Comparison of ENCODE assay signal across 8 cellular contexts in genomic region chr1:109790735-109791494, GRCh38. TPM values are rescaled to one million over a fixed set of nuclear protein-coding genes. Genes with fewer than 3 reads are reported as not detected.
DNase-seq lines count a peak whose midpoint lies in the region; ATAC-seq lines count a peak whose summit lies in the region.

No MANE protein-coding gene starts in this region.

- DNase-seq in activated CD4-positive, CD25-positive, alpha-beta regulatory T cell (lab: John Stamatoyannopoulos, UW): peak; percentile 36 to 63 (median 62)
- DNase-seq in cerebellar cortex (ENCODE audit: low spot score) (peak; percentile 87), NCI-H2107 treated with DMSO at 0.1 percent for 48 hours (lab: John Stamatoyannopoulos, UW; ENCODE audit: unreplicated experiment) (no peak), NCI-H510A treated with DMSO at 0.1 percent for 48 hours (lab: John Stamatoyannopoulos, UW) (no peak)
- peak; percentile 67 to 90 for DNase-seq in stimulated activated effector memory CD8-positive, alpha-beta T cell treated with anti-CD3 and anti-CD28 coated beads, Interleukin-12 subunit alpha, Interleukin-12 subunit beta, amount 100 ng/mL, for 72 hours (ENCODE audit: low spot score in 2 of 2)

- no peak overlapping the region for H3K4me3 ChIP-seq in mesodermal cell (ENCODE audit: extremely low read depth, insufficient read depth, low read length, poor library complexity, severe bottlenecking)

- H3K4me3 Mint-ChIP-seq in stimulated activated effector memory CD8-positive, alpha-beta T cell treated with anti-CD3 and anti-CD28 coated beads, Interleukin-12 subunit alpha, Interleukin-12 subunit beta, amount 100 ng/mL, for 72 hours: peak overlapping the region; percentile 43

- H3K27ac ChIP-seq in mesodermal cell (ENCODE audit: low read depth, low read length, severe bottlenecking): peak overlapping the region; percentile 72

- H3K27ac Mint-ChIP-seq in stimulated activated effector memory CD8-positive, alpha-beta T cell treated with anti-CD3 and anti-CD28 coated beads, Interleukin-12 subunit alpha, Interleukin-12 subunit beta, amount 100 ng/mL, for 72 hours: peak overlapping the region; percentile 96

- ATAC-seq in GM19035 (IDR thresholded peaks at IDR 0.05; ENCODE audit: unreplicated experiment) (peak; percentile 60), HG03558 (IDR thresholded peaks at IDR 0.05; ENCODE audit: extremely low read depth, unreplicated experiment) (peak; percentile 52)
- peak; percentile 94 for ATAC-seq in stimulated activated effector memory CD8-positive, alpha-beta T cell treated with anti-CD3 and anti-CD28 coated beads, Interleukin-12 subunit alpha, Interleukin-12 subunit beta, amount 100 ng/mL, for 72 hours

- H3K36me3 Mint-ChIP-seq in stimulated activated effector memory CD8-positive, alpha-beta T cell treated with anti-CD3 and anti-CD28 coated beads, Interleukin-12 subunit alpha, Interleukin-12 subunit beta, amount 100 ng/mL, for 72 hours: peaks cover 7% of the 10 kb centered on the region

- H3K4me1 ChIP-seq in mesodermal cell (ENCODE audit: control insufficient read depth, insufficient read depth, low read length, poor library complexity, severe bottlenecking): peaks cover 47% of the 10 kb centered on the region

- H3K9me3 ChIP-seq in mesodermal cell (ENCODE audit: control insufficient read depth, low read length): no peaks in the 10 kb centered on the region

- no peaks in the 10 kb centered on the region for H3K9me3 Mint-ChIP-seq in stimulated activated effector memory CD8-positive, alpha-beta T cell treated with anti-CD3 and anti-CD28 coated beads, Interleukin-12 subunit alpha, Interleukin-12 subunit beta, amount 100 ng/mL, for 72 hours

- no peaks in the 10 kb centered on the region for H3K36me3 ChIP-seq in mesodermal cell (ENCODE audit: control insufficient read depth, insufficient read depth, low read length)

- peaks cover 87% of the 10 kb centered on the region for H3K4me1 Mint-ChIP-seq in stimulated activated effector memory CD8-positive, alpha-beta T cell treated with anti-CD3 and anti-CD28 coated beads, Interleukin-12 subunit alpha, Interleukin-12 subunit beta, amount 100 ng/mL, for 72 hours

- 79 to 82% methylated on average over 9 to 11 of the region's 12 CpGs for WGBS in mesodermal cell (ENCODE audit: insufficient coverage in 2 of 2), 2 experiments

RNA-seq across cellular contexts. Expression of gene EPS8L3, which starts 27.2 kb away (rescaled TPM):
- not detected for polyA plus RNA-seq in mesodermal cell (2013, experiment 1 of 2)
- not detected for polyA plus RNA-seq in mesodermal cell (2013, experiment 2 of 2)

RNA-seq across cellular contexts. Expression of gene GSTM3, which starts 50.1 kb away (rescaled TPM):
- polyA plus RNA-seq in mesodermal cell (2013, experiment 1 of 2): 34.3 TPM
- polyA plus RNA-seq in mesodermal cell (2013, experiment 2 of 2): 31.6 TPM

Comparison
In these comparisons a context has a peak if more than half of its experiments do, and no peak if none do; other contexts are left out.
1. DNase-seq: peak in activated CD4-positive, CD25-positive, alpha-beta regulatory T cell (4 of 4), cerebellar cortex (single experiment) and stimulated activated effector memory CD8-positive, alpha-beta T cell treated with anti-CD3 and anti-CD28 coated beads, Interleukin-12 subunit alpha, Interleukin-12 subunit beta, amount 100 ng/mL, for 72 hours (2 of 2); none in NCI-H2107 treated with DMSO at 0.1 percent for 48 hours (single experiment) and NCI-H510A treated with DMSO at 0.1 percent for 48 hours (single experiment).
2. Peak in every context shown above with its lines, with median percentiles within 50 percentile points of each other: ATAC-seq.